21 cellular contexts compared by ENCODE assay signal in genomic region chr18:35917043-35917442, GRCh38.
DNase-seq lines count a peak whose midpoint lies in the region; ATAC-seq and TF ChIP-seq lines count a peak whose summit lies in the region.
"Had no signal": no experiment of that assay in that cellular context is flagged by ENCODE, and none has a peak within 500 bp of the region (broad histone marks: within the 10 kb centered on the region; RNA-seq: fewer than 3 reads in every experiment).

No MANE protein-coding gene starts in this region.

- no peaks in the 10 kb centered on the region for H3F3A ChIP-seq in PC-3 (ENCODE audit: low read length, unreplicated experiment)

- H3K4me3 ChIP-seq in PC-3 (ENCODE audit: low read length), result no peak overlapping the region
- H3K4me3 ChIP-seq: BLaER1 treated with 17β-estradiol and CSF1 and Interleukin-3, amounts not matched to agents 10 nM and 100 nM; coronary artery; tibial artery had no signal

- H3K9ac ChIP-seq in PC-3 (ENCODE audit: low read length), result no peak overlapping the region
- H3K9ac ChIP-seq: BLaER1 treated with 17β-estradiol and CSF1 and Interleukin-3, amounts not matched to agents 10 nM and 100 nM had no signal

- no peaks in the 10 kb centered on the region for H3K4me1 ChIP-seq in PC-3 (ENCODE audit: insufficient read depth, low read length)
- H3K4me1 ChIP-seq: tibial artery had no signal

- H3K79me2 ChIP-seq in PC-3 (ENCODE audit: low read length), result no peaks in the 10 kb centered on the region

- CTCF ChIA-PET in PC-3 (lab: Charles Lee), result no interaction called here

- DNase-seq in PC-3, result peak; percentile 2
- DNase-seq in stimulated activated naive CD4-positive, alpha-beta T cell (lab: John Stamatoyannopoulos, UW), result no peak
- DNase-seq: amniotic stem cell; kidney glomerular epithelial cell; midbrain; NCI-H1930; NCI-H82; stimulated activated CD4-positive, alpha-beta T cell treated with anti-CD3 and anti-CD28 coated beads, Interleukin-2, amount 100 ng/mL, for 48 hours; stimulated activated CD8-positive, alpha-beta memory T cell treated with anti-CD3 and anti-CD28 coated beads, Interleukin-4, amount 100 ng/mL, for 48 hours; T-cell; tibial artery had no signal

- BruUV-seq in PC-3 (replicated peaks; lab: Mats Ljungman, UMichigan), result no TSS peak

- no peaks in the 10 kb centered on the region for H4K20me1 ChIP-seq in PC-3 (ENCODE audit: low read length)
- H4K20me1 ChIP-seq: BLaER1 treated with 17β-estradiol and CSF1 and Interleukin-3, amounts not matched to agents 10 nM and 100 nM had no signal

- intact Hi-C loops in PC-3 (cut with micrococcal nuclease), result loop anchor here (1.0 kb wide), 1 partner anchor 33 kb away; no protein-coding TSS in a partner anchor

- TF ChIP-seq CTCF in C4-2B (conservative IDR thresholded peaks at IDR 0.05) (peak; percentile 29), GM12874 (IDR thresholded peaks at IDR 0.05; ENCODE audit: insufficient read depth, low read depth, low read length) (peak; percentile 16; the same call in 1 of the 2 replicates), PC-3 (conservative IDR thresholded peaks at IDR 0.05; ENCODE audit: low read depth, low read length) (peak; percentile 40)

- H3K9me2 ChIP-seq in PC-3 (replicated peaks; ENCODE audit: low read length), result no peaks in the 10 kb centered on the region

- no peak overlapping the region for H3K4me2 ChIP-seq in PC-3 (ENCODE audit: low read length)
- H3K4me2 ChIP-seq: BLaER1 treated with 17β-estradiol and CSF1 and Interleukin-3, amounts not matched to agents 10 nM and 100 nM had no signal

- no peak overlapping the region for H2AFZ ChIP-seq in PC-3 (ENCODE audit: low read length)

- H3K36me3 ChIP-seq in PC-3 (ENCODE audit: low read depth, low read length), result no peaks in the 10 kb centered on the region
- H3K36me3 ChIP-seq: BLaER1 treated with 17β-estradiol and CSF1 and Interleukin-3, amounts not matched to agents 10 nM and 100 nM; tibial artery had no signal

- POLR2A ChIA-PET in PC-3 (lab: Charles Lee; ENCODE audit: unreplicated experiment), result no interaction called here

- H3K9me3 ChIP-seq in PC-3 (ENCODE audit: low read length), result no peaks in the 10 kb centered on the region
- H3K9me3 ChIP-seq: BLaER1 treated with 17β-estradiol and CSF1 and Interleukin-3, amounts not matched to agents 10 nM and 100 nM; tibial artery had no signal

- no peak for ATAC-seq in PC-3
- peak; percentile 25 for ATAC-seq in esophagus mucosa
- ATAC-seq in GM18520 (IDR thresholded peaks at IDR 0.05; ENCODE audit: unreplicated experiment), result no peak
- ATAC-seq in GM21717 (IDR thresholded peaks at IDR 0.05; ENCODE audit: unreplicated experiment), result no peak
- ATAC-seq in GM18498 (IDR thresholded peaks at IDR 0.05; ENCODE audit: unreplicated experiment), result no peak
- ATAC-seq: sciatic nerve, T-cell had no signal

- H3K27ac ChIP-seq in C4-2B (no peak overlapping the region), PC-3 (ENCODE audit: low read length) (no peak overlapping the region)
- H3K27ac ChIP-seq: BLaER1 treated with 17β-estradiol and CSF1 and Interleukin-3, amounts not matched to agents 10 nM and 100 nM; coronary artery; RWPE1; tibial artery had no signal

- 0 out of 2 replicates have a peak, but pooled peaks cover 3% of the 10 kb centered on the region for H3K27me3 ChIP-seq in PC-3 (ENCODE audit: low read length)
- H3K27me3 ChIP-seq: BLaER1 treated with 17β-estradiol and CSF1 and Interleukin-3, amounts not matched to agents 10 nM and 100 nM had no signal
